ENCODE assay signal across 18 cellular contexts in genomic region chr12:122460641-122461040, GRCh38.
"Had no signal": no experiment of that assay in that cellular context is flagged by ENCODE, and none has a peak within 500 bp of the region (broad histone marks: within the 10 kb centered on the region; RNA-seq: fewer than 3 reads in every experiment).

No MANE protein-coding gene starts in this region.

- H3K36me3 ChIP-seq: brain microvascular endothelial cell, lower lobe of right lung, suprapubic skin, upper lobe of left lung had no signal

- H3K9me3 ChIP-seq: lower lobe of right lung, suprapubic skin, upper lobe of left lung had no signal

- DNase-seq: activated gamma-delta T cell treated with Interleukin-2 at 50 U/mL for 16 hours; activated T-cell treated with anti-CD3 and anti-CD28 coated beads, Interleukin-2, amount 50 U/mL, for 1 hour; brain microvascular endothelial cell; cortex of kidney; erythroblast; foreskin fibroblast; kidney; lower lobe of right lung; naive thymus-derived CD4-positive, alpha-beta T cell; occipital lobe; retina; stimulated activated CD4-positive, alpha-beta T cell treated with anti-CD3 and anti-CD28 coated beads, Interleukin-1b, Interleukin-23, amount 100 ng/mL, for 48 hours; stimulated activated naive CD8-positive, alpha-beta T cell treated with anti-CD3 and anti-CD28 coated beads, Interleukin-15, amount 100 ng/mL, for 72 hours; T-helper 9 cell; upper lobe of left lung had no signal

- ATAC-seq: activated naive CD4-positive, alpha-beta T cell treated with anti-CD3 and anti-CD28 coated beads, Interleukin-2, amount 50 U/mL, for 72 hours; lower lobe of right lung; naive thymus-derived CD4-positive, alpha-beta T cell; stimulated activated naive CD8-positive, alpha-beta T cell treated with anti-CD3 and anti-CD28 coated beads, Interleukin-15, amount 100 ng/mL, for 72 hours; WTC11 had no signal

- H3K27ac ChIP-seq: brain microvascular endothelial cell, lower lobe of right lung, suprapubic skin, upper lobe of left lung had no signal

- H3K4me3 ChIP-seq: lower lobe of right lung, suprapubic skin, upper lobe of left lung had no signal

- H3K27me3 ChIP-seq: brain microvascular endothelial cell, suprapubic skin, upper lobe of left lung had no signal
